Comparison of ENCODE assay signal across 9 cellular contexts in genomic region chr2:104853401-104853925, GRCh38. TPM values are rescaled to one million over a fixed set of nuclear protein-coding genes. Genes with fewer than 3 reads are reported as not detected.
A peak's percentile ranks its signal among the peaks of the same experiment; 100 is the strongest.
DNase-seq lines count a peak whose midpoint lies in the region; ATAC-seq, FAIRE-seq and TF ChIP-seq lines count a peak whose summit lies in the region.
"Had no signal": no experiment of that assay in that cellular context is flagged by ENCODE, and none has a peak within 500 bp of the region (broad histone marks: within the 10 kb centered on the region; RNA-seq: fewer than 3 reads in every experiment).

No MANE protein-coding gene starts in this region.

- peak; percentile 26 for ATAC-seq in activated B cell treated with CpG ODN at 0.5 μM for 24 hours (ENCODE audit: low read depth)

- H3K27ac ChIP-seq in stomach smooth muscle (ENCODE audit: low read length) = no peak overlapping the region
- no peak overlapping the region for H3K27ac ChIP-seq in small intestine (ENCODE audit: low read depth in 1 of 2, low read length in 1 of 2)

- intact Hi-C loops in activated B cell treated with CpG ODN at 0.5 μM for 24 hours (cut with micrococcal nuclease) = loop anchor here (2.0 to 10.0 kb wide), 4 partner anchors 19 to 381 kb away; partner anchors contain the start of gene MRPS9

- no peak for TF ChIP-seq CTCF in activated B cell treated with CpG ODN at 0.5 μM for 24 hours (IDR thresholded peaks at IDR 0.05)

- H3K4me1 Mint-ChIP-seq in T-helper 1 cell treated with Interleukin-12 subunit alpha and Interleukin-12 subunit beta and Interleukin-4 antibody, amounts not matched to agents 30 μg/mL and 1 μg/mL, for 36 hours (ENCODE audit: low read depth) = peaks cover 28% of the 10 kb centered on the region
- peaks cover 40% of the 10 kb centered on the region for H3K4me1 Mint-ChIP-seq in activated B cell treated with CpG ODN at 0.5 μM for 24 hours

- H3K4me3 Mint-ChIP-seq in T-helper 1 cell treated with Interleukin-12 subunit alpha and Interleukin-12 subunit beta and Interleukin-4 antibody, amounts not matched to agents 30 μg/mL and 1 μg/mL, for 36 hours = peak overlapping the region; percentile 74
- H3K4me3 Mint-ChIP-seq in activated B cell treated with CpG ODN at 0.5 μM for 24 hours = peak overlapping the region; percentile 85

- DNase-seq in T-helper 1 cell (no peak), activated B cell treated with CpG ODN at 0.5 μM for 24 hours (no peak), medulla oblongata (ENCODE audit: extremely low spot score) (no peak), ecto neural progenitor cell (ENCODE audit: low spot score) (no peak), small intestine (no peak)

- H3K4me1 ChIP-seq in stomach smooth muscle (ENCODE audit: control insufficient read depth, insufficient read depth, low read length) (peaks cover 19% of the 10 kb centered on the region), small intestine (ENCODE audit: control insufficient read depth in 2 of 2, insufficient read depth in 1 of 2, low read depth in 1 of 2, low read length in 1 of 2) (peaks cover 2 to 4% of the 10 kb centered on the region in 2 donors)

- H3K36me3 Mint-ChIP-seq in T-helper 1 cell treated with Interleukin-12 subunit alpha and Interleukin-12 subunit beta and Interleukin-4 antibody, amounts not matched to agents 30 μg/mL and 1 μg/mL, for 36 hours (ENCODE audit: low read depth) = peaks cover 8% of the 10 kb centered on the region
- H3K36me3 Mint-ChIP-seq in activated B cell treated with CpG ODN at 0.5 μM for 24 hours (ENCODE audit: low read depth) = peaks cover 1% of the 10 kb centered on the region

- peak overlapping the region; percentile 60 for H3K4me3 ChIP-seq in iPS-18c (ENCODE audit: insufficient read depth, low read depth, low read length)
- peak overlapping the region; percentile 35 to 66 for H3K4me3 ChIP-seq in stomach smooth muscle (ENCODE audit: low read length in 2 of 2)
- H3K4me3 ChIP-seq in small intestine (ENCODE audit: low read depth in 1 of 2, low read length in 2 of 2) = peak overlapping the region in 1 of 2 donors; percentile 13

- no peak for FAIRE-seq in small intestine (lab: Jason Lieb, UNC)

- H3K36me3 ChIP-seq in stomach smooth muscle (ENCODE audit: control insufficient read depth in 2 of 2, insufficient read depth in 2 of 2, low read length in 2 of 2) (no peaks in the 10 kb centered on the region), small intestine (ENCODE audit: control insufficient read depth in 2 of 2, insufficient read depth in 2 of 2, low read length in 2 of 2) (no peaks in the 10 kb centered on the region)

- H3K9ac ChIP-seq in stomach smooth muscle (ENCODE audit: low read length in 2 of 2) = no peak overlapping the region

- H3K9me3 Mint-ChIP-seq in T-helper 1 cell treated with Interleukin-12 subunit alpha and Interleukin-12 subunit beta and Interleukin-4 antibody, amounts not matched to agents 30 μg/mL and 1 μg/mL, for 36 hours = peaks cover 4% of the 10 kb centered on the region
- H3K9me3 Mint-ChIP-seq in activated B cell treated with CpG ODN at 0.5 μM for 24 hours = peaks cover 3% of the 10 kb centered on the region

- H3K27me3 Mint-ChIP-seq in T-helper 1 cell treated with Interleukin-12 subunit alpha and Interleukin-12 subunit beta and Interleukin-4 antibody, amounts not matched to agents 30 μg/mL and 1 μg/mL, for 36 hours (ENCODE audit: low read depth) = peaks cover 82% of the 10 kb centered on the region
- peaks cover 66% of the 10 kb centered on the region for H3K27me3 Mint-ChIP-seq in activated B cell treated with CpG ODN at 0.5 μM for 24 hours

- peak overlapping the region; percentile 20 for H3K27ac Mint-ChIP-seq in T-helper 1 cell treated with Interleukin-12 subunit alpha and Interleukin-12 subunit beta and Interleukin-4 antibody, amounts not matched to agents 30 μg/mL and 1 μg/mL, for 36 hours
- H3K27ac Mint-ChIP-seq in activated B cell treated with CpG ODN at 0.5 μM for 24 hours = no peak overlapping the region

- CTCF ChIA-PET in activated B cell treated with CpG ODN at 0.5 μM for 24 hours (lab: Charles Lee) = no interaction called here

- peaks cover 56 to 84% of the 10 kb centered on the region in 2 donors for H3K27me3 ChIP-seq in stomach smooth muscle (ENCODE audit: control insufficient read depth in 1 of 2, insufficient read depth in 2 of 2, low read length in 2 of 2)
- peaks cover 26 to 47% of the 10 kb centered on the region in 2 donors for H3K27me3 ChIP-seq in small intestine (ENCODE audit: control insufficient read depth in 2 of 2, insufficient read depth in 2 of 2, low read length in 2 of 2)

- H3K9me3 ChIP-seq in iPS-18c (ENCODE audit: control insufficient read depth, insufficient read depth, low read length) (no peaks in the 10 kb centered on the region), stomach smooth muscle (ENCODE audit: control insufficient read depth in 2 of 2, low read length in 2 of 2) (no peaks in the 10 kb centered on the region), small intestine (ENCODE audit: control insufficient read depth, low read depth) (no peaks in the 10 kb centered on the region)

- POLR2A ChIA-PET in activated B cell treated with CpG ODN at 0.5 μM for 24 hours (lab: Charles Lee) = no interaction called here

- WGBS in small intestine, 3 donors = 3 to 8% (median 3%) methylated on average over 37 of the region's 37 CpGs

RNA-seq across cellular contexts. Expression of gene POU3F3, which starts 0.5 kb away (rescaled TPM):
- not detected in 2 replicates for total RNA-seq in activated B cell treated with CpG ODN at 0.5 μM for 24 hours
- polyA plus RNA-seq in small intestine = under 1 TPM in 1 of 3 donors, not detected in 2; 0.15 TPM
- polyA plus RNA-seq: BJ had no signal
